Comparison of ENCODE assay signal across 8 cellular contexts in the genomic region with DNA sequence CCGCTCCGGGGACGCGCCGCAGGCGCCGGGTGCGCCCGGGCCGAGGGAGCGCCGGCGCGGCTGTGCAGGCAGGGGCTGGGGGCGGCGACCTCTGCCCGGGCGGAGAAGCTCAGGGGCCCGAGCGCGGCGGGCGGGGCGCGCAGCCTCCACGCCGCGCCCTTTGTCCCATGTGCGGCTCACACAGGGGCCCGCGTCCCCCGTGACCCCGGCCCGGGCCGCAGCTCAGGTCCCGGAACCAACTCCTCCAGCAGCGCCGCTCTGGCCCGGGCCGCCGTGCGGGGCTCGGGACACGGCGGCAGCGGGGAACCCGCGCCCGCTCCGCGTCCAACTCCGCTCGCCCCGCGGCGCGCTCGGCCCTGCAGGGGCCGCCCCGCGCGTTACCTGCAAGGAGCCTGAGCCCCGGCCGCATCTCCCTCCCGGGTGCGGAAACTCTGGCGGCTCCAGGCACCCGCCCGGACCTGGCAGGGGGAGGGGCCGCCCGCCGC. TPM values are rescaled to one million over a fixed set of nuclear protein-coding genes. Genes with fewer than 3 reads are reported as not detected.
DNase-seq lines count a peak whose midpoint lies in the region; ATAC-seq and TF ChIP-seq lines count a peak whose summit lies in the region.

A gene with protein sequence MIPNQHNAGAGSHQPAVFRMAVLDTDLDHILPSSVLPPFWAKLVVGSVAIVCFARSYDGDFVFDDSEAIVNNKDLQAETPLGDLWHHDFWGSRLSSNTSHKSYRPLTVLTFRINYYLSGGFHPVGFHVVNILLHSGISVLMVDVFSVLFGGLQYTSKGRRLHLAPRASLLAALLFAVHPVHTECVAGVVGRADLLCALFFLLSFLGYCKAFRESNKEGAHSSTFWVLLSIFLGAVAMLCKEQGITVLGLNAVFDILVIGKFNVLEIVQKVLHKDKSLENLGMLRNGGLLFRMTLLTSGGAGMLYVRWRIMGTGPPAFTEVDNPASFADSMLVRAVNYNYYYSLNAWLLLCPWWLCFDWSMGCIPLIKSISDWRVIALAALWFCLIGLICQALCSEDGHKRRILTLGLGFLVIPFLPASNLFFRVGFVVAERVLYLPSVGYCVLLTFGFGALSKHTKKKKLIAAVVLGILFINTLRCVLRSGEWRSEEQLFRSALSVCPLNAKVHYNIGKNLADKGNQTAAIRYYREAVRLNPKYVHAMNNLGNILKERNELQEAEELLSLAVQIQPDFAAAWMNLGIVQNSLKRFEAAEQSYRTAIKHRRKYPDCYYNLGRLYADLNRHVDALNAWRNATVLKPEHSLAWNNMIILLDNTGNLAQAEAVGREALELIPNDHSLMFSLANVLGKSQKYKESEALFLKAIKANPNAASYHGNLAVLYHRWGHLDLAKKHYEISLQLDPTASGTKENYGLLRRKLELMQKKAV (minus strand): TSS at position 433 of the 485 bp plus-strand sequence. CDS start 4,433 bp downstream, outside the sequence.

- DNase-seq in activated CD4-positive, alpha-beta T cell treated with anti-CD3 and anti-CD28 coated beads, Interleukin-2, amount 10 ng/mL, durations not matched to agents 24 days and 14 days = no peak
- DNase-seq in activated CD4-positive, alpha-beta T cell treated with anti-CD3 and anti-CD28 coated beads for 4 hours = no peak
- no peak for DNase-seq in OCI-LY7 (ENCODE audit: low spot score)
- no peak for DNase-seq in colonic mucosa
- no peak for DNase-seq in mucosa of gallbladder (ENCODE audit: low spot score)
- DNase-seq in NCI-H1105 treated with DMSO at 0.1 percent for 48 hours (lab: John Stamatoyannopoulos, UW) = no peak

- H3K27me3 ChIP-seq in colonic mucosa = no peaks in the 10 kb centered on the region

- peak within 1 kb of the TSS; percentile 93 for H3K4me2 ChIP-seq in OCI-LY7 (ENCODE audit: low read length)

- BruUV-seq in OCI-LY7 (replicated peaks; lab: Mats Ljungman, UMichigan) = no TSS peak

- H3K79me2 ChIP-seq in OCI-LY7 (ENCODE audit: insufficient read depth, low read depth, low read length) = no peaks in the 10 kb centered on the region

- no peaks in the 10 kb centered on the region for H3K9me3 Mint-ChIP-seq in activated CD4-positive, alpha-beta T cell treated with anti-CD3 and anti-CD28 coated beads, Interleukin-2, amount 10 ng/mL, durations not matched to agents 24 days and 14 days

- peaks cover 16% of the 10 kb centered on the region for H3K27me3 Mint-ChIP-seq in activated CD4-positive, alpha-beta T cell treated with anti-CD3 and anti-CD28 coated beads, Interleukin-2, amount 10 ng/mL, durations not matched to agents 24 days and 14 days

- H3K4me1 ChIP-seq in OCI-LY7 (ENCODE audit: insufficient read depth, low read length, poor library complexity, severe bottlenecking) = no peaks in the 10 kb centered on the region
- peaks cover 7% of the 10 kb centered on the region for H3K4me1 ChIP-seq in colonic mucosa
- no peaks in the 10 kb centered on the region for H3K4me1 ChIP-seq in urinary bladder (ENCODE audit: insufficient read depth)

- H3K36me3 Mint-ChIP-seq in activated CD4-positive, alpha-beta T cell treated with anti-CD3 and anti-CD28 coated beads, Interleukin-2, amount 10 ng/mL, durations not matched to agents 24 days and 14 days (ENCODE audit: low read depth) = peaks cover 2% of the 10 kb centered on the region

- peak within 1 kb of the TSS; percentile 75 for H3K4me3 ChIP-seq in OCI-LY7 (ENCODE audit: low read depth, low read length, poor library complexity, severe bottlenecking)
- peak within 1 kb of the TSS; percentile 68 for H3K4me3 ChIP-seq in colonic mucosa
- peak within 1 kb of the TSS; percentile 95 for H3K4me3 ChIP-seq in urinary bladder (ENCODE audit: low read depth, low read length)

- peak within 1 kb of the TSS; percentile 91 for H3K27ac Mint-ChIP-seq in activated CD4-positive, alpha-beta T cell treated with anti-CD3 and anti-CD28 coated beads, Interleukin-2, amount 10 ng/mL, durations not matched to agents 24 days and 14 days

- peak; percentile 43 for ATAC-seq in HG02798 (IDR thresholded peaks at IDR 0.05; ENCODE audit: poor library complexity, unreplicated experiment)

- POLR2A ChIA-PET in OCI-LY7 (lab: Charles Lee) = interaction anchor here (1.2 kb wide), 1 partner anchor 16 kb away, joined by 6 read pairs; no protein-coding TSS in a partner anchor

- no peaks in the 10 kb centered on the region for H4K20me1 ChIP-seq in OCI-LY7 (ENCODE audit: insufficient read depth, low read length)

- H3K4me3 Mint-ChIP-seq in activated CD4-positive, alpha-beta T cell treated with anti-CD3 and anti-CD28 coated beads, Interleukin-2, amount 10 ng/mL, durations not matched to agents 24 days and 14 days = peak within 1 kb of the TSS; percentile 92

- H3K36me3 ChIP-seq in OCI-LY7 (ENCODE audit: insufficient read depth, low read length) (no peaks in the 10 kb centered on the region), colonic mucosa (no peaks in the 10 kb centered on the region), urinary bladder (ENCODE audit: insufficient read depth) (no peaks in the 10 kb centered on the region)

- intact Hi-C loops in activated CD4-positive, alpha-beta T cell treated with anti-CD3 and anti-CD28 coated beads, Interleukin-2, amount 10 ng/mL, durations not matched to agents 24 days and 14 days (cut with micrococcal nuclease) = loop anchor here (1.0 to 10.0 kb wide), 5 partner anchors 67 to 1720 kb away; a partner anchor contains a TSS
- intact Hi-C loops in OCI-LY7 (cut with micrococcal nuclease; ENCODE audit: unreplicated experiment) = loop anchor here (10.0 kb wide), 1 partner anchor 1070 kb away; a partner anchor contains a TSS
- intact Hi-C loops in colonic mucosa (cut with DNase I) = no loop called here

- H3K27ac ChIP-seq in OCI-LY7 (ENCODE audit: low read depth, low read length, poor library complexity, severe bottlenecking) = no peak within 1 kb of the TSS
- H3K27ac ChIP-seq in colonic mucosa = peak within 1 kb of the TSS; percentile 88
- H3K27ac ChIP-seq in urinary bladder (ENCODE audit: low read depth) = peak within 1 kb of the TSS; percentile 86

- no peak for TF ChIP-seq CTCF in OCI-LY7 (conservative IDR thresholded peaks at IDR 0.05; ENCODE audit: low read length)
- no peak for TF ChIP-seq CTCF in colonic mucosa (IDR thresholded peaks at IDR 0.05)

- under 1% methylated on average over 72 of the region's 72 CpGs for WGBS in urinary bladder

- peaks cover 25% of the 10 kb centered on the region for H3K4me1 Mint-ChIP-seq in activated CD4-positive, alpha-beta T cell treated with anti-CD3 and anti-CD28 coated beads, Interleukin-2, amount 10 ng/mL, durations not matched to agents 24 days and 14 days

- no peaks in the 10 kb centered on the region for H3K9me2 ChIP-seq in OCI-LY7 (ENCODE audit: insufficient read depth, low read length)

- CTCF ChIA-PET in OCI-LY7 (lab: Charles Lee; ENCODE audit: unreplicated experiment) = no interaction called here

- peak within 1 kb of the TSS; percentile 73 to 76 for H3K9ac ChIP-seq in colonic mucosa (ENCODE audit: low read depth in 2 of 2, low read length in 2 of 2)

- H3K9me3 ChIP-seq in OCI-LY7 (ENCODE audit: low read length) (no peaks in the 10 kb centered on the region), colonic mucosa (no peaks in the 10 kb centered on the region)

- peak within 1 kb of the TSS; percentile 79 for H2AFZ ChIP-seq in OCI-LY7 (ENCODE audit: low read length)

RNA-seq across cellular contexts. Expression of the gene that starts here (rescaled TPM):
- total RNA-seq in activated CD4-positive, alpha-beta T cell treated with anti-CD3 and anti-CD28 coated beads, Interleukin-2, amount 10 ng/mL, durations not matched to agents 24 days and 14 days = 22.5 and 25.3 TPM in 2 replicates
- total RNA-seq in OCI-LY7 (2014; rRNA removed; shearing (Covaris generic)) = 19.8 and 24.9 TPM in 2 replicates
- 15.7 and 19.4 TPM in 2 replicates for total RNA-seq in OCI-LY7 (2022)
- total RNA-seq in colonic mucosa = 10 to 100 TPM; 18.2 to 21.4 TPM
- total RNA-seq in mucosa of gallbladder = 24.3 TPM
- 29.7 TPM for total RNA-seq in urinary bladder
- 14.0 TPM for polyA plus RNA-seq in urinary bladder
